Comparison of ENCODE assay signal across 8 cellular contexts in the genomic region with DNA sequence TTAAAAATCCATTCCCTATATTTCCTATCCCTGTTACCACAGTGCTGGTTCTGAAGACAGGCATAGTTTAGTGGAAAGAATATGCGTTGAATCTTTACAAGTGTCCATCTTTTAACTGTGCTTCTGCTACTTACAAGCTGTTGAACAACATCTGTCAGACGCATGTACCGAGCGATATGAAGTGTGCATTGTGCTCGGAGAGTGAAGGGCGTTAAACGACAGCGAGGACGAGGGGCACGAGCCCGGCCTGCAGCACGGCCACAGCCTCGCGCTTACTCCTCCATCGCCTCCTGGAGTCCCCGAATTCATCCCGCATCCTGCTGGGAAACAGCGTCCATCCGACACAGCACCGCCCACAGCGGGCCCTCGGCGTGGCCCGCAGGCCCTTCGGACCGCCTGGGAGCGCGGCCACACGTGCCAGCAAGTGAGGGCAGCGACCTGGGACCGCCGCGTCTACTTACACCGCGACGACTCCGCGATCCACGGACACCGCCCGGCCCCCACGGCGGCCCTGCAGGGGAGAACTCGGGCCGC.
DNase-seq lines count a peak whose midpoint lies in the region; ATAC-seq and TF ChIP-seq lines count a peak whose summit lies in the region.

No MANE protein-coding gene starts in this region.

- DNase-seq in epithelial cell of esophagus (ENCODE audit: low read depth), result peak; percentile 48
- no peak for DNase-seq in globus pallidus (ENCODE audit: low spot score)
- DNase-seq in NCI-H1436 (lab: John Stamatoyannopoulos, UW), result no peak

- H3K27ac ChIP-seq in C4-2B, result peak overlapping the region; percentile 99
- peak overlapping the region; percentile 79 for H3K27ac ChIP-seq in muscle layer of duodenum (ENCODE audit: low read length)

- H3K9me3 ChIP-seq in muscle layer of duodenum (ENCODE audit: control insufficient read depth in 1 of 2, low read length in 2 of 2), result no peaks in the 10 kb centered on the region

- H3K36me3 ChIP-seq in muscle layer of duodenum (ENCODE audit: control insufficient read depth in 1 of 2, insufficient read depth in 2 of 2, low read length in 2 of 2), result peaks cover 0 to 12% of the 10 kb centered on the region in 2 donors

- H3K4me1 ChIP-seq in muscle layer of duodenum (ENCODE audit: control insufficient read depth in 1 of 2, insufficient read depth in 2 of 2, low read length in 2 of 2), result peaks cover 15 to 67% of the 10 kb centered on the region in 2 donors

- H3K4me3 ChIP-seq in epithelial cell of esophagus (ENCODE audit: low read length) (peak overlapping the region; percentile 74), muscle layer of duodenum (ENCODE audit: low read depth in 1 of 2, low read length in 2 of 2) (peak overlapping the region; percentile 86 to 95)

- no peaks in the 10 kb centered on the region for H3K27me3 ChIP-seq in muscle layer of duodenum (ENCODE audit: low read depth, low read length)

- peak; percentile 11 for ATAC-seq in GM19035 (IDR thresholded peaks at IDR 0.05; ENCODE audit: unreplicated experiment)
- ATAC-seq in HG03378 (IDR thresholded peaks at IDR 0.05; ENCODE audit: unreplicated experiment), result peak; percentile 16
- peak; percentile 65 for ATAC-seq in SK-N-SH treated with all-trans-retinoic acid at 6 μM for 48 hours

- TF ChIP-seq CTCF in C4-2B (conservative IDR thresholded peaks at IDR 0.05) (no peak), epithelial cell of esophagus (IDR thresholded peaks at IDR 0.05; ENCODE audit: insufficient read depth, low read depth, low read length, missing control alignments) (no peak)

TF ChIP-seq in SK-N-SH treated with all-trans-retinoic acid at 6 μM for 48 hours, 23 proteins besides CTCF, POLR2A, EP300 and RAD21:
- TF ChIP-seq CSDC2 (CRISPR knock-in tag; IDR thresholded peaks at IDR 0.05), result no peak
- TF ChIP-seq, protein P1, sequence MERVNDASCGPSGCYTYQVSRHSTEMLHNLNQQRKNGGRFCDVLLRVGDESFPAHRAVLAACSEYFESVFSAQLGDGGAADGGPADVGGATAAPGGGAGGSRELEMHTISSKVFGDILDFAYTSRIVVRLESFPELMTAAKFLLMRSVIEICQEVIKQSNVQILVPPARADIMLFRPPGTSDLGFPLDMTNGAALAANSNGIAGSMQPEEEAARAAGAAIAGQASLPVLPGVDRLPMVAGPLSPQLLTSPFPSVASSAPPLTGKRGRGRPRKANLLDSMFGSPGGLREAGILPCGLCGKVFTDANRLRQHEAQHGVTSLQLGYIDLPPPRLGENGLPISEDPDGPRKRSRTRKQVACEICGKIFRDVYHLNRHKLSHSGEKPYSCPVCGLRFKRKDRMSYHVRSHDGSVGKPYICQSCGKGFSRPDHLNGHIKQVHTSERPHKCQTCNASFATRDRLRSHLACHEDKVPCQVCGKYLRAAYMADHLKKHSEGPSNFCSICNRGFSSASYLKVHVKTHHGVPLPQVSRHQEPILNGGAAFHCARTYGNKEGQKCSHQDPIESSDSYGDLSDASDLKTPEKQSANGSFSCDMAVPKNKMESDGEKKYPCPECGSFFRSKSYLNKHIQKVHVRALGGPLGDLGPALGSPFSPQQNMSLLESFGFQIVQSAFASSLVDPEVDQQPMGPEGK (CRISPR knock-in tag; IDR thresholded peaks at IDR 0.05; ENCODE audit: borderline replicate concordance), result no peak
- TF ChIP-seq ESRRG (CRISPR knock-in tag; IDR thresholded peaks at IDR 0.05), result no peak
- no peak for TF ChIP-seq ZNF8 (CRISPR knock-in tag; IDR thresholded peaks at IDR 0.05)
- no peak for TF ChIP-seq ZNF565 (CRISPR knock-in tag; conservative IDR thresholded peaks at IDR 0.05; ENCODE audit: low read depth)
- TF ChIP-seq, protein P2, sequence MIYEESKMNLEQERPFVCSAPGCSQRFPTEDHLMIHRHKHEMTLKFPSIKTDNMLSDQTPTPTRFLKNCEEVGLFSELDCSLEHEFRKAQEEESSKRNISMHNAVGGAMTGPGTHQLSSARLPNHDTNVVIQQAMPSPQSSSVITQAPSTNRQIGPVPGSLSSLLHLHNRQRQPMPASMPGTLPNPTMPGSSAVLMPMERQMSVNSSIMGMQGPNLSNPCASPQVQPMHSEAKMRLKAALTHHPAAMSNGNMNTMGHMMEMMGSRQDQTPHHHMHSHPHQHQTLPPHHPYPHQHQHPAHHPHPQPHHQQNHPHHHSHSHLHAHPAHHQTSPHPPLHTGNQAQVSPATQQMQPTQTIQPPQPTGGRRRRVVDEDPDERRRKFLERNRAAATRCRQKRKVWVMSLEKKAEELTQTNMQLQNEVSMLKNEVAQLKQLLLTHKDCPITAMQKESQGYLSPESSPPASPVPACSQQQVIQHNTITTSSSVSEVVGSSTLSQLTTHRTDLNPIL (CRISPR knock-in tag; IDR thresholded peaks at IDR 0.05; ENCODE audit: low read depth), result no peak
- no peak for TF ChIP-seq TOX (CRISPR knock-in tag; IDR thresholded peaks at IDR 0.05; ENCODE audit: borderline replicate concordance)

Comparison
In these comparisons a context has a peak if more than half of its experiments do, and no peak if none do; other contexts are left out.
1. ATAC-seq: peak in every context shown above with its lines; median percentile 65 in SK-N-SH treated with all-trans-retinoic acid at 6 μM for 48 hours; 16 in HG03378; 11 in GM19035.